In genomic region chr4:7344650-7345049, GRCh38 we compare ENCODE assay signal across 17 cellular contexts.
A peak's percentile ranks its signal among the peaks of the same experiment; 100 is the strongest.
DNase-seq lines count a peak whose midpoint lies in the region; ATAC-seq and TF ChIP-seq lines count a peak whose summit lies in the region.
"Had no signal": no experiment of that assay in that cellular context is flagged by ENCODE, and none has a peak within 500 bp of the region (broad histone marks: within the 10 kb centered on the region; RNA-seq: fewer than 3 reads in every experiment).

No MANE protein-coding gene starts in this region.

- CTCF ChIA-PET in RWPE1 (lab: Yijun Ruan, JAX): no interaction called here

- no peak overlapping the region for H2AK5ac ChIP-seq in H9 (ENCODE audit: insufficient read length, low read length)

- no peak overlapping the region for H3K9ac ChIP-seq in H9 (ENCODE audit: extremely low read depth, insufficient read length, low read length)
- H3K9ac ChIP-seq: BLaER1 had no signal

- no peak overlapping the region for H3K56ac ChIP-seq in H9 (ENCODE audit: insufficient read length, low read depth, low read length)

- H3K27ac ChIP-seq in H9 (ENCODE audit: insufficient read length, low read depth, low read length): no peak overlapping the region
- peak overlapping the region; percentile 68 for H3K27ac ChIP-seq in RWPE1
- H3K27ac ChIP-seq in substantia nigra (ENCODE audit: low read depth, low read length, poor library complexity, severe bottlenecking): peak overlapping the region; percentile 91
- H3K27ac ChIP-seq: BLaER1 had no signal

- H2BK20ac ChIP-seq in H9 (ENCODE audit: low read depth, low read length, poor library complexity, severe bottlenecking): no peak overlapping the region

- no peak overlapping the region for H3K18ac ChIP-seq in H9 (ENCODE audit: insufficient read length, low read depth, low read length)

- H3K4me2 ChIP-seq in H9 (ENCODE audit: insufficient read depth, insufficient read length, low read length): no peak overlapping the region
- H3K4me2 ChIP-seq: BLaER1 had no signal

- no peaks in the 10 kb centered on the region for H3K36me3 Mint-ChIP-seq in H9 (ENCODE audit: insufficient read depth in 1 of 3, low read depth in 3 of 3)
- no peaks in the 10 kb centered on the region for H3K36me3 Mint-ChIP-seq in nephron (ENCODE audit: low read depth)
- H3K36me3 Mint-ChIP-seq in activated naive CD8-positive, alpha-beta T cell treated with anti-CD3 and anti-CD28 coated beads, Interleukin-2, amount 50 U/mL, for 24 hours (ENCODE audit: low read depth): no peaks in the 10 kb centered on the region
- H3K36me3 Mint-ChIP-seq: CD14-positive monocyte; CD4-positive, alpha-beta memory T cell had no signal

- H3K79me1 ChIP-seq in H9 (ENCODE audit: insufficient read depth, low read depth, low read length, poor library complexity, severe bottlenecking): no peaks in the 10 kb centered on the region

- H4K91ac ChIP-seq in H9 (ENCODE audit: insufficient read length, low read depth, low read length): no peak overlapping the region

- H3K4me1 Mint-ChIP-seq in H9 (peaks cover 0 to 3% of the 10 kb centered on the region in 2 experiments; a peak in 1 of 4 replicates), nephron (peaks cover 6% of the 10 kb centered on the region)
- H3K4me1 Mint-ChIP-seq in activated naive CD8-positive, alpha-beta T cell treated with anti-CD3 and anti-CD28 coated beads, Interleukin-2, amount 50 U/mL, for 24 hours: no peaks in the 10 kb centered on the region
- H3K4me1 Mint-ChIP-seq: CD14-positive monocyte; CD4-positive, alpha-beta memory T cell had no signal

- no peak overlapping the region for H2BK120ac ChIP-seq in H9 (ENCODE audit: low read depth, low read length, poor library complexity, severe bottlenecking)

- WGBS in H9 (ENCODE audit: extremely low coverage, insufficient read length, low lambda C conversion rate): no CpG with 5 or more reads among the region's 9 CpGs

- no peak overlapping the region for H4K5ac ChIP-seq in H9 (ENCODE audit: insufficient read length, low read depth, low read length)

- H3K9me3 Mint-ChIP-seq in H9: no peaks in the 10 kb centered on the region; a peak in 1 of 5 replicates
- peaks cover 10% of the 10 kb centered on the region for H3K9me3 Mint-ChIP-seq in nephron
- H3K9me3 Mint-ChIP-seq in activated naive CD8-positive, alpha-beta T cell treated with anti-CD3 and anti-CD28 coated beads, Interleukin-2, amount 50 U/mL, for 24 hours: peaks cover 8% of the 10 kb centered on the region

- H3K27me3 Mint-ChIP-seq in H9 (ENCODE audit: low read depth): peaks cover 3% of the 10 kb centered on the region; the same call in 1 of the 2 replicates
- peaks cover 5% of the 10 kb centered on the region for H3K27me3 Mint-ChIP-seq in nephron (ENCODE audit: low read depth)
- no peaks in the 10 kb centered on the region for H3K27me3 Mint-ChIP-seq in activated naive CD8-positive, alpha-beta T cell treated with anti-CD3 and anti-CD28 coated beads, Interleukin-2, amount 50 U/mL, for 24 hours

- POLR2A ChIA-PET in RWPE1 (lab: Yijun Ruan, JAX; ENCODE audit: low non-redundant PET): no interaction called here

- H4K20me1 ChIP-seq in H9 (ENCODE audit: control insufficient read depth, insufficient read depth, insufficient read length): no peaks in the 10 kb centered on the region
- H4K20me1 ChIP-seq: BLaER1 had no signal

- H3K4ac ChIP-seq in H9 (ENCODE audit: low read depth, low read length): no peak overlapping the region

- H3K4me3 Mint-ChIP-seq in H9 (no peak overlapping the region), nephron (no peak overlapping the region)
- H3K4me3 Mint-ChIP-seq in activated naive CD8-positive, alpha-beta T cell treated with anti-CD3 and anti-CD28 coated beads, Interleukin-2, amount 50 U/mL, for 24 hours: no peak overlapping the region
- H3K4me3 Mint-ChIP-seq: CD14-positive monocyte; CD4-positive, alpha-beta memory T cell had no signal

- no peaks in the 10 kb centered on the region for H3K79me2 ChIP-seq in H9 (ENCODE audit: insufficient read depth, low read length)

- no peak overlapping the region for H2BK12ac ChIP-seq in H9 (ENCODE audit: insufficient read length, low read depth, low read length)

- H3K23ac ChIP-seq in H9 (ENCODE audit: insufficient read length, low read depth, low read length): no peak overlapping the region

- no peak overlapping the region for H3T11ph ChIP-seq in H9 (ENCODE audit: low read length)

- no peaks in the 10 kb centered on the region for H3K9me3 ChIP-seq in H9 (ENCODE audit: control insufficient read depth, low read depth, low read length)

- H3K14ac ChIP-seq in H9 (ENCODE audit: insufficient read depth, low read length): peak overlapping the region; percentile 43

- DNase-seq in H9: no peak
- DNase-seq in RWPE1 (ENCODE audit: low spot score): no peak
- no peak for DNase-seq in substantia nigra (lab: John Stamatoyannopoulos, UW)
- no peak for DNase-seq in iPS-NIHi7 (ENCODE audit: extremely low spot score)
- DNase-seq in activated naive CD8-positive, alpha-beta T cell treated with anti-CD3 and anti-CD28 coated beads, Interleukin-2, amount 50 U/mL, for 24 hours: no peak
- no peak for DNase-seq in stimulated activated naive CD8-positive, alpha-beta T cell treated with anti-CD3 and anti-CD28 coated beads, Interleukin-15, Interleukin-2, amounts not matched to agents 100 U/mL and 50 U/mL, for 24 hours
- DNase-seq: ACHN; AML-193; CD4-positive, alpha-beta memory T cell; DMS153; DMS79; GDM1; GOT3; H7 had no signal

- H2BK15ac ChIP-seq in H9 (ENCODE audit: low read depth, low read length): no peak overlapping the region

- no peak for ATAC-seq in activated naive CD8-positive, alpha-beta T cell treated with anti-CD3 and anti-CD28 coated beads, Interleukin-2, amount 50 U/mL, for 24 hours
- ATAC-seq in stimulated activated naive CD8-positive, alpha-beta T cell treated with anti-CD3 and anti-CD28 coated beads, Interleukin-15, Interleukin-2, amounts not matched to agents 100 U/mL and 50 U/mL, for 24 hours: no peak

- no peaks in the 10 kb centered on the region for H3K27me3 ChIP-seq in H9 (ENCODE audit: insufficient read depth, low read length)
- H3K27me3 ChIP-seq: BLaER1 had no signal

- H2BK5ac ChIP-seq in H9 (ENCODE audit: insufficient read length, low read length): no peak overlapping the region

- H3K27ac Mint-ChIP-seq in H9 (no peak overlapping the region), nephron (peak overlapping the region in 2 of 3 experiments; percentile 35 to 49)
- no peak overlapping the region for H3K27ac Mint-ChIP-seq in activated naive CD8-positive, alpha-beta T cell treated with anti-CD3 and anti-CD28 coated beads, Interleukin-2, amount 50 U/mL, for 24 hours
- H3K27ac Mint-ChIP-seq: CD14-positive monocyte; CD4-positive, alpha-beta memory T cell had no signal

- TF ChIP-seq CTCF in H9 (conservative IDR thresholded peaks at IDR 0.05): no peak
- no peak for TF ChIP-seq CTCF in RWPE1 (conservative IDR thresholded peaks at IDR 0.05; ENCODE audit: low read depth)
- no peak for TF ChIP-seq CTCF in nephron (IDR thresholded peaks at IDR 0.05; ENCODE audit: unreplicated experiment in 3 of 3)

- no peak overlapping the region for H4K8ac ChIP-seq in H9 (replicated peaks; ENCODE audit: insufficient read length, low read depth, low read length)

- no peak overlapping the region for H2AFZ ChIP-seq in H9 (ENCODE audit: low read length)

- no peaks in the 10 kb centered on the region for H3K4me1 ChIP-seq in H9 (ENCODE audit: insufficient read depth, low read length)

- H3K23me2 ChIP-seq in H9 (ENCODE audit: insufficient read length, low read depth, low read length, poor library complexity, severe bottlenecking): peaks cover 2% of the 10 kb centered on the region

Comparison
In these comparisons a context has a peak if more than half of its experiments do, and no peak if none do; other contexts are left out.
1. H3K27ac Mint-ChIP-seq: peak in nephron (2 of 3); none in H9 (0 of 3) and activated naive CD8-positive, alpha-beta T cell treated with anti-CD3 and anti-CD28 coated beads, Interleukin-2, amount 50 U/mL, for 24 hours (single experiment).